ENCODE assay signal across 9 cellular contexts in the genomic region with DNA sequence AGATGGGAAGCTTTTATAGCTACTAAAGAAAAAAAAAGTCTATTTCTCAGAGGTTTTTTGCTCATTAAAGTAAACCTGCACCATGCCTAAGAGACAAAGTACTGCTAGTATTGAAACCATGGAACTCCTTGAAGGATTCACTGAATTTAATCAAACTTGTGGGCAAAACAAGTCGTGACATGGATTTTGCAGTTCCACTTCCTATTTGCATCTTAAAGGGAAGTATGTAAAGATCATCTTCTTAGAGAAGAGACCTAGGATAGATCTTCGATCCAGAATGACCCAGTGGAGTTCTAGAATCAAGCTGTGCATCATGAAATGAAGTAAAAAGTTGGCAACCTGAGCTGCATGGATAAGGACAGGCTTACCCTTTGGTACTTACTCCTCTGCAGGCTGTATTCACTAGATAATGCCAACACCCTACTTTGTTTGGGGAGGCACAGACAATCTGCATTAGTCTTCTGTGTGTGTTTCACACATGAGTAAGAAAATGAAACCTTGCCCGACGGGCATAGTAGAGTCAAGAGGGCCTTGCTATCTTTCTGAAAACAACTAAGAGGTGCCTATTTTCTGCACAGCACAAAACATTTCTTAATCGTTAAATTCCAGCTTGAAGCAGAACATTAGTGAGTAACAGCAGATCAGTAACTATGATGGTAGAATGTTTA. TPM values are rescaled to one million over a fixed set of nuclear protein-coding genes. Genes with fewer than 3 reads are reported as not detected.
A peak's percentile ranks its signal among the peaks of the same experiment; 100 is the strongest.
DNase-seq lines count a peak whose midpoint lies in the region; ATAC-seq lines count a peak whose summit lies in the region.
"Had no signal": no experiment of that assay in that cellular context is flagged by ENCODE, and none has a peak within 500 bp of the region (broad histone marks: within the 10 kb centered on the region; RNA-seq: fewer than 3 reads in every experiment).

No MANE protein-coding gene starts in this region.

- DNase-seq in CD4-positive, alpha-beta memory T cell, result peak in 1 of 5 donors; percentile 27
- DNase-seq in activated naive CD8-positive, alpha-beta T cell treated with anti-CD3 and anti-CD28 coated beads for 36 hours, result no peak
- DNase-seq in naive thymus-derived CD8-positive, alpha-beta T cell, result peak in 1 of 10 donors; percentile 29
- DNase-seq in NCI-H2171 treated with DMSO at 0.1 percent for 48 hours (lab: John Stamatoyannopoulos, UW) (no peak), RPMI8226 (no peak)
- DNase-seq: NCI-H1436 had no signal

- H3K27me3 ChIP-seq in CD4-positive, alpha-beta memory T cell (ENCODE audit: insufficient read depth, low read length), result no peaks in the 10 kb centered on the region

- H3K27me3 Mint-ChIP-seq in CD4-positive, alpha-beta memory T cell, result no peaks in the 10 kb centered on the region
- H3K27me3 Mint-ChIP-seq in activated naive CD8-positive, alpha-beta T cell treated with anti-CD3 and anti-CD28 coated beads for 36 hours, result no peaks in the 10 kb centered on the region
- H3K27me3 Mint-ChIP-seq in naive thymus-derived CD8-positive, alpha-beta T cell, result no peaks in the 10 kb centered on the region

- H3K4me3 Mint-ChIP-seq in CD4-positive, alpha-beta memory T cell, result peak overlapping the region; percentile 91 to 98 (median 96)
- H3K4me3 Mint-ChIP-seq in activated naive CD8-positive, alpha-beta T cell treated with anti-CD3 and anti-CD28 coated beads for 36 hours, result peak overlapping the region; percentile 90
- H3K4me3 Mint-ChIP-seq in naive thymus-derived CD8-positive, alpha-beta T cell, result peak overlapping the region; percentile 81 to 99 (median 94)

- peak overlapping the region; percentile 84 for H3K27ac ChIP-seq in CD4-positive, alpha-beta memory T cell (ENCODE audit: low read depth, low read length)

- CTCF ChIA-PET in CD4-positive, alpha-beta memory T cell (lab: Charles Lee; ENCODE audit: partially characterized antibody), result interaction anchor here (1.2 to 4.2 kb wide), 8 partner anchors 10 to 116 kb away, joined by 3 to 40 read pairs (median 6); no protein-coding TSS in a partner anchor

- peaks cover 39 to 74% (median 55%) of the 10 kb centered on the region in 4 donors for H3K4me1 Mint-ChIP-seq in CD4-positive, alpha-beta memory T cell
- peaks cover 49% of the 10 kb centered on the region for H3K4me1 Mint-ChIP-seq in activated naive CD8-positive, alpha-beta T cell treated with anti-CD3 and anti-CD28 coated beads for 36 hours
- peaks cover 28 to 67% (median 58%) of the 10 kb centered on the region in 4 donors for H3K4me1 Mint-ChIP-seq in naive thymus-derived CD8-positive, alpha-beta T cell

- H3K36me3 Mint-ChIP-seq in CD4-positive, alpha-beta memory T cell, result peaks cover 0 to 35% of the 10 kb centered on the region in 2 donors
- H3K36me3 Mint-ChIP-seq in activated naive CD8-positive, alpha-beta T cell treated with anti-CD3 and anti-CD28 coated beads for 36 hours, result peaks cover 24% of the 10 kb centered on the region
- peaks cover 0 to 6% (median 3%) of the 10 kb centered on the region in 3 donors for H3K36me3 Mint-ChIP-seq in naive thymus-derived CD8-positive, alpha-beta T cell

- peaks cover 72% of the 10 kb centered on the region for H3K4me1 ChIP-seq in CD4-positive, alpha-beta memory T cell (ENCODE audit: insufficient read depth, low read length)

- POLR2A ChIA-PET in CD4-positive, alpha-beta memory T cell (lab: Charles Lee; ENCODE audit: partially characterized antibody), result interaction anchor here (1.0 to 8.7 kb wide), 10 partner anchors 9 to 79 kb away, joined by 3 to 285 read pairs (median 8); no protein-coding TSS in a partner anchor
- POLR2A ChIA-PET in naive thymus-derived CD8-positive, alpha-beta T cell (lab: Charles Lee), result interaction anchor here (1.3 to 5.9 kb wide), 4 partner anchors 14 to 1290 kb away, joined by 3 to 94 read pairs (median 4); no protein-coding TSS in a partner anchor

- ATAC-seq in HG02798 (IDR thresholded peaks at IDR 0.05; ENCODE audit: poor library complexity, unreplicated experiment) (peak; percentile 32), HG03439 (IDR thresholded peaks at IDR 0.05; ENCODE audit: unreplicated experiment) (no peak), HG03457 (IDR thresholded peaks at IDR 0.05; ENCODE audit: unreplicated experiment) (no peak)
- no peak for ATAC-seq in naive thymus-derived CD8-positive, alpha-beta T cell

- peak overlapping the region; percentile 96 to 100 (median 99) for H3K27ac Mint-ChIP-seq in CD4-positive, alpha-beta memory T cell
- H3K27ac Mint-ChIP-seq in activated naive CD8-positive, alpha-beta T cell treated with anti-CD3 and anti-CD28 coated beads for 36 hours, result peak overlapping the region; percentile 91
- H3K27ac Mint-ChIP-seq in naive thymus-derived CD8-positive, alpha-beta T cell, result peak overlapping the region; percentile 87 to 99 (median 98)

- no peaks in the 10 kb centered on the region for H3K9me3 ChIP-seq in CD4-positive, alpha-beta memory T cell (ENCODE audit: control insufficient read depth in 1 of 2, low read length in 2 of 2)

- intact Hi-C loops in CD4-positive, alpha-beta memory T cell (cut with micrococcal nuclease), result loop anchor here (2.0 to 10.0 kb wide), 6 partner anchors 14 to 1550 kb away; a partner anchor contains a TSS

- peaks cover 0 to 3% (median 0%) of the 10 kb centered on the region in 8 donors for H3K9me3 Mint-ChIP-seq in CD4-positive, alpha-beta memory T cell
- peaks cover 3% of the 10 kb centered on the region for H3K9me3 Mint-ChIP-seq in activated naive CD8-positive, alpha-beta T cell treated with anti-CD3 and anti-CD28 coated beads for 36 hours
- no peaks in the 10 kb centered on the region for H3K9me3 Mint-ChIP-seq in naive thymus-derived CD8-positive, alpha-beta T cell

- H3K36me3 ChIP-seq in CD4-positive, alpha-beta memory T cell (ENCODE audit: insufficient read depth, low read length), result no peaks in the 10 kb centered on the region

- H3K4me3 ChIP-seq in CD4-positive, alpha-beta memory T cell (ENCODE audit: low read length in 2 of 2), result peak overlapping the region; percentile 32 to 77

RNA-seq across cellular contexts. Expression of a gene that starts 1.9 kb away (rescaled TPM):
- 10 to 100 TPM; 81.3 to 84.8 TPM for total RNA-seq in CD4-positive, alpha-beta memory T cell
- 100 to 1,000 TPM; 159 to 177 TPM for polyA plus RNA-seq in CD4-positive, alpha-beta memory T cell
- total RNA-seq in activated naive CD8-positive, alpha-beta T cell treated with anti-CD3 and anti-CD28 coated beads for 36 hours, result 100 to 1,000 TPM; 131 to 132 TPM
- 10 to 100 TPM; 57.8 to 66.7 TPM for total RNA-seq in naive thymus-derived CD8-positive, alpha-beta T cell
- 100 to 1,000 TPM; 115 to 172 (median 122) TPM for polyA plus RNA-seq in naive thymus-derived CD8-positive, alpha-beta T cell
